16 cellular contexts compared by ENCODE assay signal in genomic region chr12:40168001-40168400, GRCh38. TPM values are rescaled to one million over a fixed set of nuclear protein-coding genes. Genes with fewer than 3 reads are reported as not detected.
DNase-seq lines count a peak whose midpoint lies in the region; ATAC-seq and TF ChIP-seq lines count a peak whose summit lies in the region.
"Had no signal": no experiment of that assay in that cellular context is flagged by ENCODE, and none has a peak within 500 bp of the region (broad histone marks: within the 10 kb centered on the region; RNA-seq: fewer than 3 reads in every experiment).

No MANE protein-coding gene starts in this region.

- no peaks in the 10 kb centered on the region for H3K4me1 ChIP-seq in stomach
- H3K4me1 ChIP-seq: upper lobe of right lung had no signal

- no peak overlapping the region for H3K27ac ChIP-seq in stomach
- H3K27ac ChIP-seq: upper lobe of right lung had no signal

- WGBS in stomach, 5 donors = 65 to 82% (median 68%) methylated on average over 3 of the region's 3 CpGs

- no peak for TF ChIP-seq EP300 in stomach (IDR thresholded peaks at IDR 0.05)

- peak overlapping the region; percentile 16; the same call in 1 of the 2 replicates for H3K4me3 ChIP-seq in GM08714 (ENCODE audit: low read length)
- H3K4me3 ChIP-seq in stomach = no peak overlapping the region
- H3K4me3 ChIP-seq: upper lobe of right lung had no signal

- H3K27me3 ChIP-seq in stomach = no peaks in the 10 kb centered on the region
- H3K27me3 ChIP-seq: upper lobe of right lung had no signal

- intact Hi-C loops in stomach (cut with DNase I; ENCODE audit: low total_unique reads) = no loop called here
- intact Hi-C loops in left colon (cut with DNase I, micrococcal nuclease) = no loop called here

- H3K36me3 ChIP-seq in stomach = no peaks in the 10 kb centered on the region
- H3K36me3 ChIP-seq: upper lobe of right lung had no signal

- ATAC-seq in GM19324 (IDR thresholded peaks at IDR 0.05; ENCODE audit: low FRiP score, unreplicated experiment) (peak; percentile 34), HG02798 (IDR thresholded peaks at IDR 0.05; ENCODE audit: poor library complexity, unreplicated experiment) (peak; percentile 62), HG03460 (IDR thresholded peaks at IDR 0.05; ENCODE audit: unreplicated experiment) (peak; percentile 59), left colon (no peak)
- ATAC-seq: right cardiac atrium, upper lobe of right lung had no signal

- no peak for TF ChIP-seq POLR2A in stomach (IDR thresholded peaks at IDR 0.05)

- no peaks in the 10 kb centered on the region for H3K9me3 ChIP-seq in stomach
- H3K9me3 ChIP-seq: upper lobe of right lung had no signal

- DNase-seq in stomach (no peak), cerebellar cortex (ENCODE audit: low spot score) (no peak), left colon (no peak), NCI-H226 (no peak)
- DNase-seq: activated CD8-positive, alpha-beta memory T cell treated with anti-CD3 and anti-CD28 coated beads for 24 hours; amygdala; endodermal cell; hippocampal formation; midbrain; right cardiac atrium; upper lobe of right lung had no signal

- TF ChIP-seq CTCF in stomach (IDR thresholded peaks at IDR 0.05) = no peak

RNA-seq across cellular contexts. Expression of gene LRRK2, which starts 56.8 kb away (rescaled TPM):
- total RNA-seq in stomach (10 to 100 TPM in 2 of 5 donors, 1 to 10 TPM in 3; 2.9 to 28.1 (median 8.4) TPM), left colon (1 to 10 TPM; 1.7 to 3.6 TPM)
- 1 to 10 TPM; 3.0 to 5.9 (median 3.2) TPM for polyA plus RNA-seq in stomach
- total RNA-seq: M059J had no signal
